ENCODE assay signal across 11 cellular contexts in genomic region chr4:143667461-143667860, GRCh38. TPM values are rescaled to one million over a fixed set of nuclear protein-coding genes. Genes with fewer than 3 reads are reported as not detected.
DNase-seq lines count a peak whose midpoint lies in the region; ATAC-seq and TF ChIP-seq lines count a peak whose summit lies in the region.
"Had no signal": no experiment of that assay in that cellular context is flagged by ENCODE, and none has a peak within 500 bp of the region (broad histone marks: within the 10 kb centered on the region; RNA-seq: fewer than 3 reads in every experiment).

No MANE protein-coding gene starts in this region.

- DNase-seq in G401 (ENCODE audit: low spot score): peak; percentile 80
- no peak for DNase-seq in WTC11 (ENCODE audit: low spot score)
- peak; percentile 40 for DNase-seq in left cardiac atrium
- peak; percentile 98 for DNase-seq in retinal pigment epithelial cell (ENCODE audit: low read depth)
- no peak for DNase-seq in HAP-1 (ENCODE audit: low spot score in 2 of 2)
- DNase-seq: DND-41, SHP77 treated with DMSO at 0.1 percent for 48 hours had no signal

- no peak overlapping the region for H3K4me3 Mint-ChIP-seq in WTC11

- in situ Hi-C loops in G401 (cut with HindIII; ENCODE audit: low sequenced_read_pairs): no loop called here
- in situ Hi-C loops in HAP-1 (cut with MboI; ENCODE audit: low sequenced_read_pairs): no loop called here

- H3K36me3 Mint-ChIP-seq in WTC11: peaks cover 20% of the 10 kb centered on the region

- H3K27ac Mint-ChIP-seq in WTC11: peak overlapping the region; percentile 5; the same call in 1 of the 2 replicates

- TF ChIP-seq CTCF in WTC11 (IDR thresholded peaks at IDR 0.05) (no peak), retinal pigment epithelial cell (conservative IDR thresholded peaks at IDR 0.05; ENCODE audit: low read depth, low read length) (no peak)

- POLR2A ChIA-PET in WTC11 (lab: Charles Lee): no interaction called here

- no peaks in the 10 kb centered on the region; the same call in 1 of the 2 replicates for H3K27me3 Mint-ChIP-seq in WTC11 (ENCODE audit: low read depth)

- no peaks in the 10 kb centered on the region; the same call in 1 of the 2 replicates for H3K4me1 Mint-ChIP-seq in WTC11

- no peak overlapping the region for H3K4me3 ChIP-seq in retinal pigment epithelial cell (ENCODE audit: low read length)
- H3K4me3 ChIP-seq in HAP-1: no peak overlapping the region

- H3K36me3 ChIP-seq in HAP-1 (replicated peaks): no peaks in the 10 kb centered on the region

- no peaks in the 10 kb centered on the region for H3K27me3 ChIP-seq in HAP-1 (ENCODE audit: low read depth)

- H3K4me1 ChIP-seq in HAP-1: no peaks in the 10 kb centered on the region

- CTCF ChIA-PET in WTC11 (lab: Charles Lee): no interaction called here

- intact Hi-C loops in left cardiac atrium (cut with DNase I): no loop called here

- H3K9me3 Mint-ChIP-seq in WTC11: peaks cover 30% of the 10 kb centered on the region

- no peaks in the 10 kb centered on the region for H3K9me3 ChIP-seq in HAP-1

- ATAC-seq in WTC11 (no peak), left cardiac atrium (peak; percentile 97 to 99), HG03139 (IDR thresholded peaks at IDR 0.05; ENCODE audit: unreplicated experiment) (no peak), HG03280 (IDR thresholded peaks at IDR 0.05; ENCODE audit: unreplicated experiment) (no peak), GM21786 (IDR thresholded peaks at IDR 0.05; ENCODE audit: unreplicated experiment) (no peak)

TF ChIP-seq in WTC11, 78 proteins besides CTCF, POLR2A, EP300 and RAD21:
- TF ChIP-seq E2F5 (CRISPR knock-in tag; IDR thresholded peaks at IDR 0.05) (no peak), E2F4 (CRISPR knock-in tag; IDR thresholded peaks at IDR 0.05; ENCODE audit: borderline replicate concordance, low read depth) (no peak), NR3C1 (CRISPR knock-in tag; conservative IDR thresholded peaks at IDR 0.05; ENCODE audit: low read depth) (no peak), CBFB (CRISPR knock-in tag; IDR thresholded peaks at IDR 0.05; ENCODE audit: low read depth) (no peak), IRF2 (CRISPR knock-in tag; IDR thresholded peaks at IDR 0.05; ENCODE audit: borderline replicate concordance, low read depth) (no peak), TEAD4 (CRISPR knock-in tag; IDR thresholded peaks at IDR 0.05) (no peak), MLX (CRISPR knock-in tag; IDR thresholded peaks at IDR 0.05) (no peak), GTF2I (CRISPR knock-in tag; conservative IDR thresholded peaks at IDR 0.05) (no peak), ZNF263 (CRISPR knock-in tag; IDR thresholded peaks at IDR 0.05; ENCODE audit: low read depth) (no peak), ZNF425 (CRISPR knock-in tag; conservative IDR thresholded peaks at IDR 0.05) (no peak), KAT7 (CRISPR knock-in tag; IDR thresholded peaks at IDR 0.05; ENCODE audit: borderline replicate concordance) (no peak), ZNF416 (CRISPR knock-in tag; IDR thresholded peaks at IDR 0.05) (no peak), NR1H2 (CRISPR knock-in tag; IDR thresholded peaks at IDR 0.05) (no peak)
- TF ChIP-seq, protein P1, sequence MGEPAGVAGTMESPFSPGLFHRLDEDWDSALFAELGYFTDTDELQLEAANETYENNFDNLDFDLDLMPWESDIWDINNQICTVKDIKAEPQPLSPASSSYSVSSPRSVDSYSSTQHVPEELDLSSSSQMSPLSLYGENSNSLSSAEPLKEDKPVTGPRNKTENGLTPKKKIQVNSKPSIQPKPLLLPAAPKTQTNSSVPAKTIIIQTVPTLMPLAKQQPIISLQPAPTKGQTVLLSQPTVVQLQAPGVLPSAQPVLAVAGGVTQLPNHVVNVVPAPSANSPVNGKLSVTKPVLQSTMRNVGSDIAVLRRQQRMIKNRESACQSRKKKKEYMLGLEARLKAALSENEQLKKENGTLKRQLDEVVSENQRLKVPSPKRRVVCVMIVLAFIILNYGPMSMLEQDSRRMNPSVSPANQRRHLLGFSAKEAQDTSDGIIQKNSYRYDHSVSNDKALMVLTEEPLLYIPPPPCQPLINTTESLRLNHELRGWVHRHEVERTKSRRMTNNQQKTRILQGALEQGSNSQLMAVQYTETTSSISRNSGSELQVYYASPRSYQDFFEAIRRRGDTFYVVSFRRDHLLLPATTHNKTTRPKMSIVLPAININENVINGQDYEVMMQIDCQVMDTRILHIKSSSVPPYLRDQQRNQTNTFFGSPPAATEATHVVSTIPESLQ (CRISPR knock-in tag; IDR thresholded peaks at IDR 0.05): no peak
- TF ChIP-seq, protein P2, sequence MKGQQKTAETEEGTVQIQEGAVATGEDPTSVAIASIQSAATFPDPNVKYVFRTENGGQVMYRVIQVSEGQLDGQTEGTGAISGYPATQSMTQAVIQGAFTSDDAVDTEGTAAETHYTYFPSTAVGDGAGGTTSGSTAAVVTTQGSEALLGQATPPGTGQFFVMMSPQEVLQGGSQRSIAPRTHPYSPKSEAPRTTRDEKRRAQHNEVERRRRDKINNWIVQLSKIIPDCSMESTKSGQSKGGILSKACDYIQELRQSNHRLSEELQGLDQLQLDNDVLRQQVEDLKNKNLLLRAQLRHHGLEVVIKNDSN (CRISPR knock-in tag; IDR thresholded peaks at IDR 0.05): no peak
- TF ChIP-seq, protein P3, sequence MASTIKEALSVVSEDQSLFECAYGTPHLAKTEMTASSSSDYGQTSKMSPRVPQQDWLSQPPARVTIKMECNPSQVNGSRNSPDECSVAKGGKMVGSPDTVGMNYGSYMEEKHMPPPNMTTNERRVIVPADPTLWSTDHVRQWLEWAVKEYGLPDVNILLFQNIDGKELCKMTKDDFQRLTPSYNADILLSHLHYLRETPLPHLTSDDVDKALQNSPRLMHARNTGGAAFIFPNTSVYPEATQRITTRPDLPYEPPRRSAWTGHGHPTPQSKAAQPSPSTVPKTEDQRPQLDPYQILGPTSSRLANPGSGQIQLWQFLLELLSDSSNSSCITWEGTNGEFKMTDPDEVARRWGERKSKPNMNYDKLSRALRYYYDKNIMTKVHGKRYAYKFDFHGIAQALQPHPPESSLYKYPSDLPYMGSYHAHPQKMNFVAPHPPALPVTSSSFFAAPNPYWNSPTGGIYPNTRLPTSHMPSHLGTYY (CRISPR knock-in tag; IDR thresholded peaks at IDR 0.05): no peak
TF ChIP-seq in WTC11: peak in this region for 0.

RNA-seq across cellular contexts. Expression of gene FREM3, which starts 33.0 kb away (rescaled TPM):
- not detected in 2 replicates for total RNA-seq in G401 (2014; rRNA removed; shearing (Covaris generic))
- total RNA-seq in WTC11 (2021) (0.07 to 0.15 TPM (median 0.07 TPM) in 3 replicates), left cardiac atrium (under 1 TPM in 1 of 2 donors, not detected in 1; 0.08 TPM)
- total RNA-seq: activated CD8-positive, alpha-beta memory T cell treated with anti-CD3 and anti-CD28 coated beads for 36 hours had no signal

Comparison
In these comparisons a context has a peak if more than half of its experiments do, and no peak if none do; other contexts are left out.
1. DNase-seq: peak in G401 (single experiment), left cardiac atrium (single experiment) and retinal pigment epithelial cell (single experiment); none in WTC11 (single experiment) and HAP-1 (0 of 2).
2. ATAC-seq: peak in left cardiac atrium (2 of 2); none in WTC11 (single experiment), HG03139 (single experiment), HG03280 (single experiment) and GM21786 (single experiment).